In the genomic region with DNA sequence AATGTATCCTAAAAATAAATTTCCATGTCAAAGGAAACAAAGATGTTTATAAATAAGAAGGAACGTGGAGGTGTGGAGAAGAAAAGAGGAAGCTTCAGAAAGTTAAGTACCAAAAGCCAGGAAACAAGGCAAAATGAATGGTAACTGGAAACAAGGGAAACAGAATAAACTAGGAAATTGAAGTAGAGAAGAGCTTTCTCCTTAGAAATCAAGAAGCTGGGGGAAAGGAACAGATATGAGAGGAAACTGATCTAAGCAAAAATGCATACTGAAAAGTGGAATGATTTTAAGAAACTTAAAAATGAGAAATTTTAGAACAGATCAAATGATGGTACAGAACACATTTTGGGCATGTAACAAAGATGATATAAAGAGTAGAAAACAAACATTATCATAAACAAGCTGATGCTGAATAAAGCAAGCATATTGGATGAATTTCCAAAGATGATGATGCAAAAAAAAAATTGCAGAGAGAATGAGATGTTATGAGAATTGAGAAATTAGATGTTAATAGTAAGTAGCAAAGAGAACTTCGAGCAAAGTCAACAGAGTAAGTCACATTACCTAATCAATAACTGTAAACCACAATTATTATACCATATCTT, we compare ENCODE assay signal across 2 cellular contexts.
TF ChIP-seq lines count a peak whose summit lies in the region.

No MANE protein-coding gene starts in this region.

TF ChIP-seq in HEK293, 187 proteins besides CTCF, POLR2A, EP300 and RAD21 (continued from another document):
- TF ChIP-seq ZNF155 (tag by site-specific recombination; IDR thresholded peaks at IDR 0.05), result no peak
TF ChIP-seq in HEK293: peak in this region for 2.

TF ChIP-seq in GM12878, 131 proteins besides CTCF, POLR2A, EP300 and RAD21:
- TF ChIP-seq, protein P1, sequence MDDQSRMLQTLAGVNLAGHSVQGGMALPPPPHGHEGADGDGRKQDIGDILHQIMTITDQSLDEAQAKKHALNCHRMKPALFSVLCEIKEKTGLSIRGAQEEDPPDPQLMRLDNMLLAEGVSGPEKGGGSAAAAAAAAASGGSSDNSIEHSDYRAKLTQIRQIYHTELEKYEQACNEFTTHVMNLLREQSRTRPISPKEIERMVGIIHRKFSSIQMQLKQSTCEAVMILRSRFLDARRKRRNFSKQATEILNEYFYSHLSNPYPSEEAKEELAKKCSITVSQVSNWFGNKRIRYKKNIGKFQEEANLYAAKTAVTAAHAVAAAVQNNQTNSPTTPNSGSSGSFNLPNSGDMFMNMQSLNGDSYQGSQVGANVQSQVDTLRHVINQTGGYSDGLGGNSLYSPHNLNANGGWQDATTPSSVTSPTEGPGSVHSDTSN (IDR thresholded peaks at IDR 0.05; ENCODE audit: insufficient replicate concordance, low read depth, low read length), result no peak
- TF ChIP-seq, protein P2, sequence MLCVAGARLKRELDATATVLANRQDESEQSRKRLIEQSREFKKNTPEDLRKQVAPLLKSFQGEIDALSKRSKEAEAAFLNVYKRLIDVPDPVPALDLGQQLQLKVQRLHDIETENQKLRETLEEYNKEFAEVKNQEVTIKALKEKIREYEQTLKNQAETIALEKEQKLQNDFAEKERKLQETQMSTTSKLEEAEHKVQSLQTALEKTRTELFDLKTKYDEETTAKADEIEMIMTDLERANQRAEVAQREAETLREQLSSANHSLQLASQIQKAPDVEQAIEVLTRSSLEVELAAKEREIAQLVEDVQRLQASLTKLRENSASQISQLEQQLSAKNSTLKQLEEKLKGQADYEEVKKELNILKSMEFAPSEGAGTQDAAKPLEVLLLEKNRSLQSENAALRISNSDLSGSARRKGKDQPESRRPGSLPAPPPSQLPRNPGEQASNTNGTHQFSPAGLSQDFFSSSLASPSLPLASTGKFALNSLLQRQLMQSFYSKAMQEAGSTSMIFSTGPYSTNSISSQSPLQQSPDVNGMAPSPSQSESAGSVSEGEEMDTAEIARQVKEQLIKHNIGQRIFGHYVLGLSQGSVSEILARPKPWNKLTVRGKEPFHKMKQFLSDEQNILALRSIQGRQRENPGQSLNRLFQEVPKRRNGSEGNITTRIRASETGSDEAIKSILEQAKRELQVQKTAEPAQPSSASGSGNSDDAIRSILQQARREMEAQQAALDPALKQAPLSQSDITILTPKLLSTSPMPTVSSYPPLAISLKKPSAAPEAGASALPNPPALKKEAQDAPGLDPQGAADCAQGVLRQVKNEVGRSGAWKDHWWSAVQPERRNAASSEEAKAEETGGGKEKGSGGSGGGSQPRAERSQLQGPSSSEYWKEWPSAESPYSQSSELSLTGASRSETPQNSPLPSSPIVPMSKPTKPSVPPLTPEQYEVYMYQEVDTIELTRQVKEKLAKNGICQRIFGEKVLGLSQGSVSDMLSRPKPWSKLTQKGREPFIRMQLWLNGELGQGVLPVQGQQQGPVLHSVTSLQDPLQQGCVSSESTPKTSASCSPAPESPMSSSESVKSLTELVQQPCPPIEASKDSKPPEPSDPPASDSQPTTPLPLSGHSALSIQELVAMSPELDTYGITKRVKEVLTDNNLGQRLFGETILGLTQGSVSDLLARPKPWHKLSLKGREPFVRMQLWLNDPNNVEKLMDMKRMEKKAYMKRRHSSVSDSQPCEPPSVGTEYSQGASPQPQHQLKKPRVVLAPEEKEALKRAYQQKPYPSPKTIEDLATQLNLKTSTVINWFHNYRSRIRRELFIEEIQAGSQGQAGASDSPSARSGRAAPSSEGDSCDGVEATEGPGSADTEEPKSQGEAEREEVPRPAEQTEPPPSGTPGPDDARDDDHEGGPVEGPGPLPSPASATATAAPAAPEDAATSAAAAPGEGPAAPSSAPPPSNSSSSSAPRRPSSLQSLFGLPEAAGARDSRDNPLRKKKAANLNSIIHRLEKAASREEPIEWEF (IDR thresholded peaks at IDR 0.05; ENCODE audit: insufficient replicate concordance, low read depth, low read length), result peak; percentile 26
- TF ChIP-seq, protein P3, sequence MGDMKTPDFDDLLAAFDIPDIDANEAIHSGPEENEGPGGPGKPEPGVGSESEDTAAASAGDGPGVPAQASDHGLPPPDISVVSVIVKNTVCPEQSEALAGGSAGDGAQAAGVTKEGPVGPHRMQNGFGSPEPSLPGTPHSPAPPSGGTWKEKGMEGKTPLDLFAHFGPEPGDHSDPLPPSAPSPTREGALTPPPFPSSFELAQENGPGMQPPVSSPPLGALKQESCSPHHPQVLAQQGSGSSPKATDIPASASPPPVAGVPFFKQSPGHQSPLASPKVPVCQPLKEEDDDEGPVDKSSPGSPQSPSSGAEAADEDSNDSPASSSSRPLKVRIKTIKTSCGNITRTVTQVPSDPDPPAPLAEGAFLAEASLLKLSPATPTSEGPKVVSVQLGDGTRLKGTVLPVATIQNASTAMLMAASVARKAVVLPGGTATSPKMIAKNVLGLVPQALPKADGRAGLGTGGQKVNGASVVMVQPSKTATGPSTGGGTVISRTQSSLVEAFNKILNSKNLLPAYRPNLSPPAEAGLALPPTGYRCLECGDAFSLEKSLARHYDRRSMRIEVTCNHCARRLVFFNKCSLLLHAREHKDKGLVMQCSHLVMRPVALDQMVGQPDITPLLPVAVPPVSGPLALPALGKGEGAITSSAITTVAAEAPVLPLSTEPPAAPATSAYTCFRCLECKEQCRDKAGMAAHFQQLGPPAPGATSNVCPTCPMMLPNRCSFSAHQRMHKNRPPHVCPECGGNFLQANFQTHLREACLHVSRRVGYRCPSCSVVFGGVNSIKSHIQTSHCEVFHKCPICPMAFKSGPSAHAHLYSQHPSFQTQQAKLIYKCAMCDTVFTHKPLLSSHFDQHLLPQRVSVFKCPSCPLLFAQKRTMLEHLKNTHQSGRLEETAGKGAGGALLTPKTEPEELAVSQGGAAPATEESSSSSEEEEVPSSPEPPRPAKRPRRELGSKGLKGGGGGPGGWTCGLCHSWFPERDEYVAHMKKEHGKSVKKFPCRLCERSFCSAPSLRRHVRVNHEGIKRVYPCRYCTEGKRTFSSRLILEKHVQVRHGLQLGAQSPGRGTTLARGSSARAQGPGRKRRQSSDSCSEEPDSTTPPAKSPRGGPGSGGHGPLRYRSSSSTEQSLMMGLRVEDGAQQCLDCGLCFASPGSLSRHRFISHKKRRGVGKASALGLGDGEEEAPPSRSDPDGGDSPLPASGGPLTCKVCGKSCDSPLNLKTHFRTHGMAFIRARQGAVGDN (IDR thresholded peaks at IDR 0.05), result no peak
- TF ChIP-seq SMARCA5 (IDR thresholded peaks at IDR 0.05), result no peak
- no peak for TF ChIP-seq SUZ12 (IDR thresholded peaks at IDR 0.05; ENCODE audit: unreplicated experiment)
- TF ChIP-seq FOXK2 (IDR thresholded peaks at IDR 0.05), result no peak
- TF ChIP-seq, protein P4, sequence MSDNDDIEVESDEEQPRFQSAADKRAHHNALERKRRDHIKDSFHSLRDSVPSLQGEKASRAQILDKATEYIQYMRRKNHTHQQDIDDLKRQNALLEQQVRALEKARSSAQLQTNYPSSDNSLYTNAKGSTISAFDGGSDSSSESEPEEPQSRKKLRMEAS (IDR thresholded peaks at IDR 0.05; ENCODE audit: low read depth, low read length), result no peak
- TF ChIP-seq MTA2 (IDR thresholded peaks at IDR 0.05; ENCODE audit: low read depth), result no peak
TF ChIP-seq in GM12878: peak in this region for 1.
